In genomic region chr17:49471769-49472168, GRCh38 we compare ENCODE assay signal across 11 cellular contexts. TPM values are rescaled to one million over a fixed set of nuclear protein-coding genes. Genes with fewer than 3 reads are reported as not detected.
"Had no signal": no experiment of that assay in that cellular context is flagged by ENCODE, and none has a peak within 500 bp of the region (broad histone marks: within the 10 kb centered on the region; RNA-seq: fewer than 3 reads in every experiment).

No MANE protein-coding gene starts in this region.

- ATAC-seq: activated CD4-positive, CD25-positive, alpha-beta regulatory T cell treated with anti-CD3 and anti-CD28 coated beads, Interleukin-2, amount 50 U/mL, for 24 hours; esophagus mucosa had no signal

- H3K27ac Mint-ChIP-seq: activated naive CD8-positive, alpha-beta T cell had no signal

- H3K4me1 ChIP-seq: breast epithelium had no signal

- H3K27ac ChIP-seq: breast epithelium, heart left ventricle, transverse colon had no signal

- H3K4me3 ChIP-seq: breast epithelium, heart left ventricle, transverse colon had no signal

- H3K4me3 Mint-ChIP-seq: activated naive CD8-positive, alpha-beta T cell had no signal

- H3K36me3 ChIP-seq: breast epithelium, heart left ventricle, transverse colon had no signal

- DNase-seq: activated effector memory CD4-positive, alpha-beta T cell treated with Interleukin-2 at 50 U/mL for 16 hours; activated T-cell treated with anti-CD3 and anti-CD28 coated beads, Interleukin-2, amount 50 U/mL, for 1 hour; stimulated activated CD4-positive, alpha-beta T cell treated with anti-CD3 and anti-CD28 coated beads, Interleukin-2, amount 100 ng/mL, for 24 hours; stimulated activated naive CD4-positive, alpha-beta T cell; transverse colon had no signal

- H3K9me3 ChIP-seq: breast epithelium, transverse colon had no signal

RNA-seq across cellular contexts. Expression of gene NGFR, which starts 23.3 kb away (rescaled TPM):
- total RNA-seq: dermis microvascular lymphatic vessel endothelial cell had no signal
